Comparison of ENCODE assay signal across 16 cellular contexts in the genomic region with DNA sequence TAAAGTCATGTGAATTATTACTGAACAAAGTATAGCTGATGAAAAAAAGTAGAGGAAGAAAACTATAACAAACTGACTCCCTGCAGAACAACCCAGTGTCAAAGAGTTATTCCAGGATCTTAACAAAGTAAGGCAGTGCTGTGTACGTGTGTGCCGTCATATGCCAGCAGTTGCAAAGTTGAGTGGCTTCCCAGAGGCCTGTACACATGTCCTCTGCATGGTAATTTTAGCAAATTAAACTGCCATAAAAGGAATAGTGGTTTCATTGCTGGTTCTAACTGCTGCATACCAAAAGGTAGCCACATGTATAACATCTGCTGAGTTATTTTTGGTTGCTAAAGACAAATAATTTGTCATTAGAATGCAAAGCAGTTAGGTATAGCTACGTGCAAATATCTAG. TPM values are rescaled to one million over a fixed set of nuclear protein-coding genes. Genes with fewer than 3 reads are reported as not detected.
DNase-seq lines count a peak whose midpoint lies in the region; ATAC-seq lines count a peak whose summit lies in the region.
"Had no signal": no experiment of that assay in that cellular context is flagged by ENCODE, and none has a peak within 500 bp of the region (broad histone marks: within the 10 kb centered on the region; RNA-seq: fewer than 3 reads in every experiment).

No MANE protein-coding gene starts in this region.

- H3K14ac ChIP-seq in mesenchymal stem cell (ENCODE audit: low read length in 2 of 2), result no peak overlapping the region

- peak; percentile 28 to 36 for ATAC-seq in activated naive CD4-positive, alpha-beta T cell treated with anti-CD3 and anti-CD28 coated beads, Interleukin-2, amount 50 U/mL, for 72 hours
- peak; percentile 75 for ATAC-seq in activated naive CD8-positive, alpha-beta T cell treated with anti-CD3 and anti-CD28 coated beads, Interleukin-2, amount 50 U/mL, for 24 hours
- no peak for ATAC-seq in HG02981 (IDR thresholded peaks at IDR 0.05; ENCODE audit: unreplicated experiment)
- ATAC-seq: body of pancreas, Right ventricle myocardium inferior had no signal

- H3K4me3 Mint-ChIP-seq in activated naive CD8-positive, alpha-beta T cell treated with anti-CD3 and anti-CD28 coated beads, Interleukin-2, amount 50 U/mL, for 24 hours, result peak overlapping the region; percentile 57
- peak overlapping the region; percentile 52 for H3K4me3 Mint-ChIP-seq in stimulated activated naive CD8-positive, alpha-beta T cell treated with anti-CD3 and anti-CD28 coated beads, Interleukin-15, Interleukin-2, amounts not matched to agents 100 ng/mL and 50 ng/mL, for 24 hours
- H3K4me3 Mint-ChIP-seq: HFFc6 had no signal

- no peaks in the 10 kb centered on the region for H3K27me3 Mint-ChIP-seq in activated naive CD8-positive, alpha-beta T cell treated with anti-CD3 and anti-CD28 coated beads, Interleukin-2, amount 50 U/mL, for 24 hours
- H3K27me3 Mint-ChIP-seq in stimulated activated naive CD8-positive, alpha-beta T cell treated with anti-CD3 and anti-CD28 coated beads, Interleukin-15, Interleukin-2, amounts not matched to agents 100 ng/mL and 50 ng/mL, for 24 hours, result no peaks in the 10 kb centered on the region

- no peaks in the 10 kb centered on the region for H3K27me3 ChIP-seq in mesenchymal stem cell (ENCODE audit: control insufficient read depth in 1 of 2, insufficient read depth in 1 of 2, low read length in 2 of 2)
- H3K27me3 ChIP-seq: body of pancreas had no signal

- peaks cover 88% of the 10 kb centered on the region for H3K4me1 Mint-ChIP-seq in activated naive CD8-positive, alpha-beta T cell treated with anti-CD3 and anti-CD28 coated beads, Interleukin-2, amount 50 U/mL, for 24 hours
- H3K4me1 Mint-ChIP-seq in stimulated activated naive CD8-positive, alpha-beta T cell treated with anti-CD3 and anti-CD28 coated beads, Interleukin-15, Interleukin-2, amounts not matched to agents 100 ng/mL and 50 ng/mL, for 24 hours (ENCODE audit: low read depth), result peaks cover 93% of the 10 kb centered on the region

- H3K36me3 Mint-ChIP-seq in activated naive CD4-positive, alpha-beta T cell treated with anti-CD3 and anti-CD28 coated beads, Interleukin-2, amount 50 U/mL, for 72 hours, result peaks cover 0 to 19% of the 10 kb centered on the region in 2 donors
- peaks cover 13% of the 10 kb centered on the region for H3K36me3 Mint-ChIP-seq in activated naive CD8-positive, alpha-beta T cell treated with anti-CD3 and anti-CD28 coated beads, Interleukin-2, amount 50 U/mL, for 24 hours (ENCODE audit: low read depth)
- peaks cover 8% of the 10 kb centered on the region for H3K36me3 Mint-ChIP-seq in stimulated activated naive CD8-positive, alpha-beta T cell treated with anti-CD3 and anti-CD28 coated beads, Interleukin-15, Interleukin-2, amounts not matched to agents 100 ng/mL and 50 ng/mL, for 24 hours (ENCODE audit: low read depth)

- no peak overlapping the region for H3K4me2 ChIP-seq in mesenchymal stem cell (ENCODE audit: low read length, poor library complexity, severe bottlenecking)

- H3K27ac ChIP-seq in mesenchymal stem cell (ENCODE audit: low read length, poor library complexity, severe bottlenecking), result no peak overlapping the region
- H3K27ac ChIP-seq: body of pancreas had no signal

- no peak overlapping the region for H2BK12ac ChIP-seq in mesenchymal stem cell (ENCODE audit: low read length in 2 of 2)

- H2BK15ac ChIP-seq in mesenchymal stem cell (ENCODE audit: low read depth, poor library complexity, severe bottlenecking), result no peak overlapping the region

- no peak overlapping the region for H4K91ac ChIP-seq in mesenchymal stem cell (ENCODE audit: low read length)

- no peaks in the 10 kb centered on the region for H3K79me1 ChIP-seq in mesenchymal stem cell (replicated peaks; ENCODE audit: low read length, poor library complexity, severe bottlenecking)

- peak overlapping the region; percentile 66 to 81 for H3K27ac Mint-ChIP-seq in activated naive CD4-positive, alpha-beta T cell treated with anti-CD3 and anti-CD28 coated beads, Interleukin-2, amount 50 U/mL, for 72 hours
- H3K27ac Mint-ChIP-seq in activated naive CD8-positive, alpha-beta T cell treated with anti-CD3 and anti-CD28 coated beads, Interleukin-2, amount 50 U/mL, for 24 hours, result peak overlapping the region; percentile 95
- H3K27ac Mint-ChIP-seq in stimulated activated naive CD8-positive, alpha-beta T cell treated with anti-CD3 and anti-CD28 coated beads, Interleukin-15, Interleukin-2, amounts not matched to agents 100 ng/mL and 50 ng/mL, for 24 hours, result peak overlapping the region; percentile 86
- H3K27ac Mint-ChIP-seq: HFFc6 had no signal

- H3K18ac ChIP-seq in mesenchymal stem cell (ENCODE audit: low read depth in 1 of 2, low read length in 2 of 2), result no peak overlapping the region

- no peak overlapping the region for H2AK5ac ChIP-seq in mesenchymal stem cell (ENCODE audit: low read length, severe bottlenecking)

- H4K8ac ChIP-seq in mesenchymal stem cell (ENCODE audit: low read length), result no peak overlapping the region

- no peak overlapping the region for H2BK5ac ChIP-seq in mesenchymal stem cell (ENCODE audit: low read depth, low read length, poor library complexity, severe bottlenecking)

- H3K9me3 ChIP-seq in mesenchymal stem cell (ENCODE audit: control insufficient read depth, low read length), result no peaks in the 10 kb centered on the region
- H3K9me3 ChIP-seq: body of pancreas had no signal

- H2BK120ac ChIP-seq in mesenchymal stem cell (ENCODE audit: low read depth, low read length), result no peak overlapping the region

- no peak overlapping the region for H3K9ac ChIP-seq in mesenchymal stem cell (ENCODE audit: low read length)

- no peak overlapping the region for H3K23ac ChIP-seq in mesenchymal stem cell (ENCODE audit: low read length in 2 of 2)

- peaks cover 0 to 4% of the 10 kb centered on the region in 2 donors for H3K9me3 Mint-ChIP-seq in activated naive CD4-positive, alpha-beta T cell treated with anti-CD3 and anti-CD28 coated beads, Interleukin-2, amount 50 U/mL, for 72 hours
- H3K9me3 Mint-ChIP-seq in activated naive CD8-positive, alpha-beta T cell treated with anti-CD3 and anti-CD28 coated beads, Interleukin-2, amount 50 U/mL, for 24 hours, result no peaks in the 10 kb centered on the region
- no peaks in the 10 kb centered on the region for H3K9me3 Mint-ChIP-seq in stimulated activated naive CD8-positive, alpha-beta T cell treated with anti-CD3 and anti-CD28 coated beads, Interleukin-15, Interleukin-2, amounts not matched to agents 100 ng/mL and 50 ng/mL, for 24 hours
- H3K9me3 Mint-ChIP-seq: HFFc6 had no signal

- H3K4me3 ChIP-seq in Jurkat, Clone E6-1 (ENCODE audit: low read length), result no peak overlapping the region
- H3K4me3 ChIP-seq in mesenchymal stem cell (ENCODE audit: insufficient read depth in 1 of 2, low read depth in 1 of 2, low read length in 2 of 2), result no peak overlapping the region
- H3K4me3 ChIP-seq: body of pancreas had no signal

- H2AFZ ChIP-seq in mesenchymal stem cell (ENCODE audit: low read depth, low read length), result no peak overlapping the region

- DNase-seq in activated naive CD4-positive, alpha-beta T cell treated with anti-CD3 and anti-CD28 coated beads, Interleukin-2, amount 50 U/mL, for 72 hours (ENCODE audit: low spot score in 2 of 2), result no peak
- DNase-seq in activated naive CD4-positive, alpha-beta T cell treated with Interleukin-2 at 50 U/mL for 16 hours, result no peak
- DNase-seq in Jurkat, Clone E6-1 (ENCODE audit: low read depth, low spot score), result peak; percentile 12
- DNase-seq in activated naive CD8-positive, alpha-beta T cell treated with anti-CD3 and anti-CD28 coated beads, Interleukin-2, amount 50 U/mL, for 24 hours, result no peak
- no peak for DNase-seq in mesenchymal stem cell
- no peak for DNase-seq in activated CD4-positive, CD25-positive, alpha-beta regulatory T cell (lab: John Stamatoyannopoulos, UW)
- DNase-seq: AML-193; body of pancreas; GDM1; HFFc6; NCI-H1092 treated with DMSO at 0.1 percent for 48 hours; NCI-H748 treated with DMSO at 0.1 percent for 48 hours; stimulated activated CD4-positive, alpha-beta T cell treated with anti-CD3 and anti-CD28 coated beads, Interleukin-1b, Interleukin-23, amount 100 ng/mL, for 48 hours had no signal

- no peaks in the 10 kb centered on the region for H3K4me1 ChIP-seq in mesenchymal stem cell (ENCODE audit: control insufficient read depth, insufficient read depth, low read depth, low read length)
- H3K4me1 ChIP-seq: body of pancreas had no signal

- H3K4ac ChIP-seq in mesenchymal stem cell (ENCODE audit: low read depth in 1 of 2, low read length in 2 of 2), result no peak overlapping the region

- WGBS in mesenchymal stem cell, result 88% methylated on average over 2 of the region's 3 CpGs

- no peaks in the 10 kb centered on the region for H3K36me3 ChIP-seq in mesenchymal stem cell (ENCODE audit: control insufficient read depth in 1 of 2, insufficient read depth in 2 of 2, low read depth in 1 of 2, low read length in 2 of 2)

RNA-seq across cellular contexts. Expression of gene RIPOR2, which starts 44.8 kb away (rescaled TPM):
- total RNA-seq in activated naive CD4-positive, alpha-beta T cell treated with anti-CD3 and anti-CD28 coated beads, Interleukin-2, amount 50 U/mL, for 72 hours, result 100 to 1,000 TPM in 1 of 2 donors, 10 to 100 TPM in 1; 63.9 to 126 TPM
- polyA plus RNA-seq in Jurkat, Clone E6-1 (2012; ENCODE audit: insufficient read depth, insufficient read length), result 11.6 TPM
- 0.62 TPM for polyA plus RNA-seq in mesenchymal stem cell (2013, experiment 1 of 2)
- polyA plus RNA-seq in mesenchymal stem cell (2013, experiment 2 of 2), result 0.41 TPM
